Comparison of ENCODE assay signal across 17 cellular contexts in the genomic region with DNA sequence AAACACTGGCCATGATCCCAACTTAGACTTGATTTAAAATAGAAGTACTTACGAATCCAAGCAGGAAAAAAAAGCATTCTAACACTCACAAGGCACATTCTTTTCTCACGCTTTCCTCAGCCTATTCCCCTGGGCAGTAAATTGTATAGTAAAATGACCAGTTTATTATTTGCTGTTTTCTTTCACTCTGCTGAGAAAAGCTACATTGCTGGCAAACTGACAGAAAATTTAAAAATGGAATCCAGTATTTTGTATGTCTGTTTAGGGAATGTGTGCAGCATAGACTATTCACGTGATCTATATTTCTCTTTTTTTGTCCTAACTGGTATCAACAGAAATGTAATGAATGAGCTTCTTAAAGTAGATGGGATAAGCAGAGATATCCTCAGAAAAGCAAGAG. TPM values are rescaled to one million over a fixed set of nuclear protein-coding genes. Genes with fewer than 3 reads are reported as not detected.
DNase-seq lines count a peak whose midpoint lies in the region; ATAC-seq and TF ChIP-seq lines count a peak whose summit lies in the region.
"Had no signal": no experiment of that assay in that cellular context is flagged by ENCODE, and none has a peak within 500 bp of the region (broad histone marks: within the 10 kb centered on the region; RNA-seq: fewer than 3 reads in every experiment).

No MANE protein-coding gene starts in this region.

- no peak for TF ChIP-seq RAD21 in HCT116 (IDR thresholded peaks at IDR 0.05; ENCODE audit: low read depth)

- H2AFZ ChIP-seq in HCT116 (ENCODE audit: low read depth, low read length, poor library complexity, severe bottlenecking) (peak overlapping the region; percentile 36), fibroblast of lung (ENCODE audit: low read length) (no peak overlapping the region)

- H3K9me3 Mint-ChIP-seq in nephron progenitor cell: peaks cover 3% of the 10 kb centered on the region
- H3K9me3 Mint-ChIP-seq in CD8-positive, alpha-beta T cell: no peaks in the 10 kb centered on the region
- H3K9me3 Mint-ChIP-seq: CD4-positive, alpha-beta T cell had no signal

- H3K27ac Mint-ChIP-seq in nephron progenitor cell: peak overlapping the region; percentile 100
- no peak overlapping the region for H3K27ac Mint-ChIP-seq in CD8-positive, alpha-beta T cell
- H3K27ac Mint-ChIP-seq: CD4-positive, alpha-beta T cell had no signal

- no peaks in the 10 kb centered on the region for H3K9me2 ChIP-seq in HCT116 (ENCODE audit: insufficient read depth)

- DNase-seq in HCT116 (ENCODE audit: low read depth, low spot score): no peak
- DNase-seq in RPMI7951 (ENCODE audit: low read depth): peak; percentile 15
- DNase-seq in fibroblast of lung (ENCODE audit: low read depth in 2 of 2): peak in 1 of 2 donors; percentile 42
- DNase-seq in nephron progenitor cell: no peak
- DNase-seq in SW 1271 (lab: John Stamatoyannopoulos, UW): no peak
- no peak for DNase-seq in tibial artery
- DNase-seq in CD8-positive, alpha-beta T cell: no peak
- DNase-seq: ACHN; CD4-positive, alpha-beta T cell; NCI-H1092 treated with DMSO at 0.1 percent for 48 hours; NCI-H187; NCI-H774; SHP77 had no signal

- H4K20me1 ChIP-seq in HCT116 (ENCODE audit: insufficient read depth) (no peaks in the 10 kb centered on the region), fibroblast of lung (ENCODE audit: control insufficient read depth, extremely low read depth, insufficient read depth, low read length) (peaks cover 2% of the 10 kb centered on the region)

- no peak overlapping the region for H3K9ac ChIP-seq in HCT116 (ENCODE audit: low read length)
- no peak overlapping the region for H3K9ac ChIP-seq in fibroblast of lung (ENCODE audit: insufficient read depth, low read length)
- H3K9ac ChIP-seq: KMS-11 had no signal

- peaks cover 76% of the 10 kb centered on the region for H3K4me1 Mint-ChIP-seq in nephron progenitor cell
- peaks cover 16% of the 10 kb centered on the region for H3K4me1 Mint-ChIP-seq in CD8-positive, alpha-beta T cell (ENCODE audit: low read depth)

- BruUV-seq in HCT116 (replicated peaks; lab: Mats Ljungman, UMichigan): no TSS peak

- H3K27me3 ChIP-seq in HCT116 (ENCODE audit: insufficient read depth, low read length) (no peaks in the 10 kb centered on the region), fibroblast of lung (ENCODE audit: control insufficient read depth, insufficient read depth, low read length) (no peaks in the 10 kb centered on the region), tibial artery (no peaks in the 10 kb centered on the region)
- H3K27me3 ChIP-seq in CD8-positive, alpha-beta T cell (ENCODE audit: insufficient read depth, low read length): peaks cover 3% of the 10 kb centered on the region

- H3K4me3 ChIP-seq in HCT116 (replicated peaks in 1 of 2; ENCODE audit: low read depth in 1 of 2, low read length in 2 of 2): no peak overlapping the region
- no peak overlapping the region for H3K4me3 ChIP-seq in fibroblast of lung (replicated peaks in 1 of 4; ENCODE audit: control extremely low read depth in 1 of 4, insufficient read depth in 1 of 4, low read depth in 3 of 4, low read length in 4 of 4)
- no peak overlapping the region for H3K4me3 ChIP-seq in tibial artery
- H3K4me3 ChIP-seq in CD8-positive, alpha-beta T cell (ENCODE audit: low read depth, low read length): no peak overlapping the region

- H3K9me3 ChIP-seq in HCT116 (ENCODE audit: control insufficient read depth in 1 of 2, insufficient read depth in 1 of 2, low read depth in 1 of 2, low read length in 2 of 2) (no peaks in the 10 kb centered on the region), fibroblast of lung (ENCODE audit: control insufficient read depth, insufficient read depth, low read depth, low read length) (no peaks in the 10 kb centered on the region), tibial artery (no peaks in the 10 kb centered on the region)
- H3K9me3 ChIP-seq in CD8-positive, alpha-beta T cell (ENCODE audit: low read length): no peaks in the 10 kb centered on the region

- H3K79me2 ChIP-seq in HCT116 (ENCODE audit: insufficient read depth, low read length) (peaks cover 17% of the 10 kb centered on the region), fibroblast of lung (ENCODE audit: control insufficient read depth, insufficient read depth, low read length) (peaks cover 21% of the 10 kb centered on the region)

- RAD21 ChIA-PET in HCT116 (lab: Charles Lee; ENCODE audit: low non-redundant PET in 1 of 2, low total read pairs in 2 of 2, uncharacterized antibody in 2 of 2, unreplicated experiment in 2 of 2): no interaction called here

- H3K4me2 ChIP-seq in HCT116 (ENCODE audit: low read length) (no peak overlapping the region), fibroblast of lung (ENCODE audit: extremely low read depth, insufficient read depth, low read length) (peak overlapping the region; percentile 54)
- H3K4me2 ChIP-seq: KMS-11 had no signal

- no peaks in the 10 kb centered on the region for H3K36me3 Mint-ChIP-seq in nephron progenitor cell (ENCODE audit: low read depth)
- no peaks in the 10 kb centered on the region for H3K36me3 Mint-ChIP-seq in CD8-positive, alpha-beta T cell

- intact Hi-C loops in HCT116 (cut with micrococcal nuclease): no loop called here
- intact Hi-C loops in tibial artery (cut with DNase I; ENCODE audit: low total_unique reads): no loop called here
- intact Hi-C loops in CD8-positive, alpha-beta T cell (cut with DNase I, micrococcal nuclease): no loop called here

- no peaks in the 10 kb centered on the region for H3K27me3 Mint-ChIP-seq in nephron progenitor cell (ENCODE audit: low read depth, poor library complexity)
- peaks cover 22% of the 10 kb centered on the region for H3K27me3 Mint-ChIP-seq in CD8-positive, alpha-beta T cell (ENCODE audit: low read depth)

- H3K27ac ChIP-seq in HCT116 (ENCODE audit: low read depth, low read length) (no peak overlapping the region), fibroblast of lung (ENCODE audit: insufficient read depth, low read length) (no peak overlapping the region), tibial artery (no peak overlapping the region)
- no peak overlapping the region for H3K27ac ChIP-seq in CD8-positive, alpha-beta T cell (ENCODE audit: low read depth, low read length)
- H3K27ac ChIP-seq: KMS-11 had no signal

- TF ChIP-seq POLR2A in HCT116 (IDR thresholded peaks at IDR 0.05; ENCODE audit: borderline replicate concordance, extremely low read depth, insufficient read depth, insufficient read length): no peak

- H3K36me3 ChIP-seq in HCT116 (ENCODE audit: control insufficient read depth in 1 of 2, insufficient read depth in 2 of 2, low read length in 2 of 2) (no peaks in the 10 kb centered on the region), fibroblast of lung (ENCODE audit: control insufficient read depth, insufficient read depth, low read length) (no peaks in the 10 kb centered on the region), tibial artery (no peaks in the 10 kb centered on the region)
- no peaks in the 10 kb centered on the region for H3K36me3 ChIP-seq in CD8-positive, alpha-beta T cell (ENCODE audit: insufficient read depth, low read length)

- no peak for TF ChIP-seq CTCF in HCT116 (IDR thresholded peaks at IDR 0.05 in 2 of 3, conservative IDR thresholded peaks at IDR 0.05 in 1 of 3; ENCODE audit: borderline replicate concordance in 1 of 3, insufficient read depth in 1 of 3, low read depth in 2 of 3, low read length in 2 of 3)
- no peak for TF ChIP-seq CTCF in fibroblast of lung (conservative IDR thresholded peaks at IDR 0.05 in 1 of 2, IDR thresholded peaks at IDR 0.05 in 1 of 2; ENCODE audit: low read depth in 1 of 2, low read length in 2 of 2)
- TF ChIP-seq CTCF in nephron progenitor cell (IDR thresholded peaks at IDR 0.05): no peak
- TF ChIP-seq CTCF in tibial artery (IDR thresholded peaks at IDR 0.05): no peak
- no peak for TF ChIP-seq CTCF in CD8-positive, alpha-beta T cell (IDR thresholded peaks at IDR 0.05)

- H3K4me3 Mint-ChIP-seq in nephron progenitor cell: peak overlapping the region; percentile 58
- H3K4me3 Mint-ChIP-seq in CD8-positive, alpha-beta T cell: no peak overlapping the region
- H3K4me3 Mint-ChIP-seq: CD4-positive, alpha-beta T cell had no signal

- POLR2A ChIA-PET in HCT116 (lab: Charles Lee): no interaction called here
- POLR2A ChIA-PET in CD8-positive, alpha-beta T cell (lab: Charles Lee): no interaction called here

- peaks cover 5 to 24% of the 10 kb centered on the region in 2 experiments; a peak in 3 of 4 replicates for H3K4me1 ChIP-seq in HCT116 (ENCODE audit: control insufficient read depth in 1 of 2, insufficient read depth in 2 of 2, low read length in 2 of 2)
- peaks cover 12% of the 10 kb centered on the region for H3K4me1 ChIP-seq in fibroblast of lung (ENCODE audit: control insufficient read depth, extremely low read depth, insufficient read depth, low read length)
- peaks cover 0 to 12% (median 5%) of the 10 kb centered on the region in 4 donors for H3K4me1 ChIP-seq in tibial artery
- peaks cover 16% of the 10 kb centered on the region for H3K4me1 ChIP-seq in CD8-positive, alpha-beta T cell (ENCODE audit: insufficient read depth, low read length)

- CTCF ChIA-PET in HCT116 (lab: Charles Lee): no interaction called here
- CTCF ChIA-PET in CD8-positive, alpha-beta T cell (lab: Charles Lee): no interaction called here

- no peak for ATAC-seq in HCT116
- ATAC-seq in GM19467 (IDR thresholded peaks at IDR 0.05; ENCODE audit: unreplicated experiment): no peak
- ATAC-seq in CD8-positive, alpha-beta T cell: no peak
- ATAC-seq: HepG2, Panc1 had no signal

TF ChIP-seq in HCT116, 20 proteins besides CTCF, POLR2A, EP300 and RAD21 (continues in another document):
- TF ChIP-seq EGR1 (IDR thresholded peaks at IDR 0.05; ENCODE audit: low read depth) (no peak), JUND (IDR thresholded peaks at IDR 0.05) (no peak), ELF1 (IDR thresholded peaks at IDR 0.05; ENCODE audit: borderline replicate concordance, low read depth) (no peak), EZH2phosphoT487 (IDR thresholded peaks at IDR 0.05; ENCODE audit: borderline replicate concordance) (no peak)

RNA-seq across cellular contexts. Expression of gene TANC1, which starts 2.7 kb away (rescaled TPM):
- total RNA-seq in HCT116 (2021; ENCODE audit: unreplicated experiment) (15.1 TPM), fibroblast of lung (30.8 and 41.9 TPM in 2 replicates)
- 6.3 and 6.6 TPM in 2 replicates for polyA plus RNA-seq in HCT116 (2012)
- total RNA-seq in RPMI7951 (2014; rRNA removed; shearing (Covaris generic)): 19.3 and 24.4 TPM in 2 replicates
- polyA plus RNA-seq in fibroblast of lung: 21.4 and 32.7 TPM in 2 replicates
- polyA plus RNA-seq in fibroblast of lung (2012): 12.4 and 18.4 TPM in 2 replicates
- polyA minus RNA-seq in fibroblast of lung (ENCODE audit: low replicate concordance): 32.7 and 42.8 TPM in 2 replicates
- under 1 TPM; 0.19 to 0.24 TPM for total RNA-seq in CD8-positive, alpha-beta T cell

Comparison
In these comparisons a context has a peak if more than half of its experiments do, and no peak if none do; other contexts are left out.
1. RNA of gene TANC1, which starts 2.7 kb away (total RNA-seq): 30.8 to 41.9 TPM in fibroblast of lung, 19.3 to 24.4 TPM in RPMI7951 and 15.1 TPM in HCT116 (single experiment); 0.19 to 0.24 TPM in CD8-positive, alpha-beta T cell; every median in the first group is over 10 times any median in the second.